In genomic region chr6:107046316-107046715, GRCh38 we compare ENCODE assay signal across 20 cellular contexts. TPM values are rescaled to one million over a fixed set of nuclear protein-coding genes. Genes with fewer than 3 reads are reported as not detected.
DNase-seq lines count a peak whose midpoint lies in the region; ATAC-seq and TF ChIP-seq lines count a peak whose summit lies in the region.
"Had no signal": no experiment of that assay in that cellular context is flagged by ENCODE, and none has a peak within 500 bp of the region (broad histone marks: within the 10 kb centered on the region; RNA-seq: fewer than 3 reads in every experiment).

No MANE protein-coding gene starts in this region.

- no peaks in the 10 kb centered on the region for H3K9me3 Mint-ChIP-seq in type B pancreatic cell
- no peaks in the 10 kb centered on the region for H3K9me3 Mint-ChIP-seq in activated CD4-positive, alpha-beta T cell treated with anti-CD3 and anti-CD28 coated beads, Interleukin-2, amount 10 ng/mL, durations not matched to agents 24 days and 14 days
- no peaks in the 10 kb centered on the region for H3K9me3 Mint-ChIP-seq in activated naive CD8-positive, alpha-beta T cell treated with anti-CD3 and anti-CD28 coated beads, Interleukin-2, amount 50 U/mL, for 24 hours
- H3K9me3 Mint-ChIP-seq: activated naive CD8-positive, alpha-beta T cell treated with anti-CD3 and anti-CD28 coated beads, Interleukin-2, amount 10 ng/mL, durations not matched to agents 7 days and 5 days; CD8-positive, alpha-beta memory T cell had no signal

- H3K4me1 ChIP-seq in left ventricle myocardium inferior (peaks cover 18% of the 10 kb centered on the region), SJCRH30 (no peaks in the 10 kb centered on the region)
- H3K4me1 ChIP-seq: pancreas had no signal

- peaks cover 15% of the 10 kb centered on the region for H3K36me3 Mint-ChIP-seq in type B pancreatic cell
- H3K36me3 Mint-ChIP-seq in activated CD4-positive, alpha-beta T cell treated with anti-CD3 and anti-CD28 coated beads, Interleukin-2, amount 10 ng/mL, durations not matched to agents 24 days and 14 days (ENCODE audit: low read depth), result peaks cover 22% of the 10 kb centered on the region
- H3K36me3 Mint-ChIP-seq in activated naive CD8-positive, alpha-beta T cell treated with anti-CD3 and anti-CD28 coated beads, Interleukin-2, amount 50 U/mL, for 24 hours (ENCODE audit: low read depth), result peaks cover 14% of the 10 kb centered on the region

- no peak for ATAC-seq in activated naive CD8-positive, alpha-beta T cell treated with anti-CD3 and anti-CD28 coated beads, Interleukin-2, amount 50 U/mL, for 24 hours
- ATAC-seq in HG03439 (IDR thresholded peaks at IDR 0.05; ENCODE audit: unreplicated experiment), result no peak
- ATAC-seq: GM12878 had no signal

- TF ChIP-seq CTCF in left ventricle myocardium inferior (IDR thresholded peaks at IDR 0.05; ENCODE audit: borderline replicate concordance) (no peak), type B pancreatic cell (conservative IDR thresholded peaks at IDR 0.05) (no peak)

- DNase-seq in left ventricle myocardium inferior (no peak), cardiac septum (ENCODE audit: low spot score) (no peak), SJCRH30 (peak; percentile 39 to 51), inferior parietal cortex (ENCODE audit: extremely low spot score) (peak; percentile 21), type B pancreatic cell (ENCODE audit: extremely low spot score, unreplicated experiment) (no peak)
- no peak for DNase-seq in activated CD4-positive, alpha-beta T cell treated with anti-CD3 and anti-CD28 coated beads, Interleukin-2, amount 10 ng/mL, durations not matched to agents 24 days and 14 days
- no peak for DNase-seq in activated naive CD8-positive, alpha-beta T cell treated with anti-CD3 and anti-CD28 coated beads, Interleukin-2, amount 50 U/mL, for 24 hours
- DNase-seq: activated CD4-positive, CD25-positive, alpha-beta regulatory T cell treated with anti-CD3 and anti-CD28 coated beads, Interleukin-2, amount 50 U/mL, for 72 hours; activated CD8-positive, alpha-beta memory T cell treated with anti-CD3 and anti-CD28 coated beads, Interleukin-2, amount 50 U/mL, for 48 hours; activated naive CD8-positive, alpha-beta T cell treated with anti-CD3 and anti-CD28 coated beads, Interleukin-2, amount 10 ng/mL, durations not matched to agents 7 days and 5 days; CD8-positive, alpha-beta memory T cell; HCEC 1CT; mesenchymal stem cell; NCI-H82; pancreas; stimulated activated CD4-positive, alpha-beta T cell treated with anti-CD3 and anti-CD28 coated beads, Interleukin-12 subunit alpha, Interleukin-12 subunit beta, amount 100 ng/mL, for 4 hours; T-helper 2 cell had no signal

- no peaks in the 10 kb centered on the region for H3K27me3 Mint-ChIP-seq in type B pancreatic cell
- H3K27me3 Mint-ChIP-seq in activated CD4-positive, alpha-beta T cell treated with anti-CD3 and anti-CD28 coated beads, Interleukin-2, amount 10 ng/mL, durations not matched to agents 24 days and 14 days, result no peaks in the 10 kb centered on the region
- no peaks in the 10 kb centered on the region for H3K27me3 Mint-ChIP-seq in activated naive CD8-positive, alpha-beta T cell treated with anti-CD3 and anti-CD28 coated beads, Interleukin-2, amount 50 U/mL, for 24 hours
- H3K27me3 Mint-ChIP-seq: activated naive CD8-positive, alpha-beta T cell treated with anti-CD3 and anti-CD28 coated beads, Interleukin-2, amount 10 ng/mL, durations not matched to agents 7 days and 5 days; CD8-positive, alpha-beta memory T cell had no signal

- H3K4me1 Mint-ChIP-seq in type B pancreatic cell (ENCODE audit: unreplicated experiment), result peaks cover 18% of the 10 kb centered on the region
- peaks cover 7% of the 10 kb centered on the region for H3K4me1 Mint-ChIP-seq in activated CD4-positive, alpha-beta T cell treated with anti-CD3 and anti-CD28 coated beads, Interleukin-2, amount 10 ng/mL, durations not matched to agents 24 days and 14 days
- peaks cover 2% of the 10 kb centered on the region for H3K4me1 Mint-ChIP-seq in activated naive CD8-positive, alpha-beta T cell treated with anti-CD3 and anti-CD28 coated beads, Interleukin-2, amount 50 U/mL, for 24 hours
- H3K4me1 Mint-ChIP-seq: CD8-positive, alpha-beta memory T cell had no signal

- no peaks in the 10 kb centered on the region for H3K27me3 ChIP-seq in left ventricle myocardium inferior (ENCODE audit: low read depth)
- no peaks in the 10 kb centered on the region for H3K27me3 ChIP-seq in SJCRH30
- H3K27me3 ChIP-seq: gastroesophageal sphincter, pancreas had no signal

- peak overlapping the region; percentile 59 for H3K27ac ChIP-seq in left ventricle myocardium inferior (replicated peaks)
- H3K27ac ChIP-seq in SJCRH30, result no peak overlapping the region
- H3K27ac ChIP-seq: gastroesophageal sphincter, pancreas had no signal

- peak overlapping the region; percentile 71 for H3K4me3 Mint-ChIP-seq in type B pancreatic cell
- no peak overlapping the region for H3K4me3 Mint-ChIP-seq in activated CD4-positive, alpha-beta T cell treated with anti-CD3 and anti-CD28 coated beads, Interleukin-2, amount 10 ng/mL, durations not matched to agents 24 days and 14 days
- H3K4me3 Mint-ChIP-seq in activated naive CD8-positive, alpha-beta T cell treated with anti-CD3 and anti-CD28 coated beads, Interleukin-2, amount 50 U/mL, for 24 hours, result no peak overlapping the region
- H3K4me3 Mint-ChIP-seq: activated naive CD8-positive, alpha-beta T cell treated with anti-CD3 and anti-CD28 coated beads, Interleukin-2, amount 10 ng/mL, durations not matched to agents 7 days and 5 days; CD8-positive, alpha-beta memory T cell had no signal

- H3K36me3 ChIP-seq in left ventricle myocardium inferior (peaks cover 33% of the 10 kb centered on the region), SJCRH30 (no peaks in the 10 kb centered on the region; the same call in 1 of the 2 replicates)
- H3K36me3 ChIP-seq: pancreas had no signal

- no peaks in the 10 kb centered on the region for H3K9me3 ChIP-seq in left ventricle myocardium inferior (replicated peaks)
- H3K9me3 ChIP-seq in SJCRH30 (replicated peaks), result no peaks in the 10 kb centered on the region
- H3K9me3 ChIP-seq: gastroesophageal sphincter, pancreas had no signal

- intact Hi-C loops in left ventricle myocardium inferior (cut with micrococcal nuclease), result no loop called here
- intact Hi-C loops in cardiac septum (cut with DNase I), result no loop called here
- intact Hi-C loops in activated CD4-positive, alpha-beta T cell treated with anti-CD3 and anti-CD28 coated beads, Interleukin-2, amount 10 ng/mL, durations not matched to agents 24 days and 14 days (cut with micrococcal nuclease), result no loop called here

- peak overlapping the region; percentile 64 for H3K27ac Mint-ChIP-seq in type B pancreatic cell
- H3K27ac Mint-ChIP-seq in activated CD4-positive, alpha-beta T cell treated with anti-CD3 and anti-CD28 coated beads, Interleukin-2, amount 10 ng/mL, durations not matched to agents 24 days and 14 days, result no peak overlapping the region
- no peak overlapping the region for H3K27ac Mint-ChIP-seq in activated naive CD8-positive, alpha-beta T cell treated with anti-CD3 and anti-CD28 coated beads, Interleukin-2, amount 50 U/mL, for 24 hours
- H3K27ac Mint-ChIP-seq: activated naive CD8-positive, alpha-beta T cell treated with anti-CD3 and anti-CD28 coated beads, Interleukin-2, amount 10 ng/mL, durations not matched to agents 7 days and 5 days had no signal

- H3K4me3 ChIP-seq in left ventricle myocardium inferior, result no peak overlapping the region
- H3K4me3 ChIP-seq in SJCRH30, result no peak overlapping the region
- H3K4me3 ChIP-seq: gastroesophageal sphincter, GM12878, pancreas had no signal

RNA-seq across cellular contexts. Expression of gene MTRES1, which starts 18.3 kb away (rescaled TPM):
- 35.8 TPM for total RNA-seq in left ventricle myocardium inferior
- 32.2 TPM for total RNA-seq in cardiac septum
- total RNA-seq in SJCRH30 (2014; rRNA removed; shearing (Covaris generic)), result 20.5 and 21.0 TPM in 2 replicates
- 23.5 and 25.7 TPM in 2 replicates for total RNA-seq in type B pancreatic cell (ENCODE audit: low replicate concordance)
- 16.5 and 17.2 TPM in 2 replicates for total RNA-seq in activated CD4-positive, alpha-beta T cell treated with anti-CD3 and anti-CD28 coated beads, Interleukin-2, amount 10 ng/mL, durations not matched to agents 24 days and 14 days

Comparison
In these comparisons a context has a peak if more than half of its experiments do, and no peak if none do; other contexts are left out.
1. DNase-seq: peak in SJCRH30 (2 of 2) and inferior parietal cortex (single experiment); none in left ventricle myocardium inferior (single experiment), cardiac septum (single experiment), type B pancreatic cell (single experiment), activated CD4-positive, alpha-beta T cell treated with anti-CD3 and anti-CD28 coated beads, Interleukin-2, amount 10 ng/mL, durations not matched to agents 24 days and 14 days (single experiment) and activated naive CD8-positive, alpha-beta T cell treated with anti-CD3 and anti-CD28 coated beads, Interleukin-2, amount 50 U/mL, for 24 hours (single experiment).